ENCODE assay signal across 25 cellular contexts in genomic region chr5:1748845-1749244, GRCh38. TPM values are rescaled to one million over a fixed set of nuclear protein-coding genes. Genes with fewer than 3 reads are reported as not detected.
DNase-seq lines count a peak whose midpoint lies in the region; ATAC-seq and TF ChIP-seq lines count a peak whose summit lies in the region.
"Had no signal": no experiment of that assay in that cellular context is flagged by ENCODE, and none has a peak within 500 bp of the region (broad histone marks: within the 10 kb centered on the region; RNA-seq: fewer than 3 reads in every experiment).

No MANE protein-coding gene starts in this region.

- H3K4me3 ChIP-seq in coronary artery = no peak overlapping the region
- H3K4me3 ChIP-seq in neuronal stem cell (ENCODE audit: low read length in 2 of 2) = no peak overlapping the region
- no peak overlapping the region for H3K4me3 ChIP-seq in upper lobe of right lung
- H3K4me3 ChIP-seq: BLaER1 treated with 17β-estradiol and CSF1 and Interleukin-3, amounts not matched to agents 10 nM and 100 nM; GM12878; SK-N-MC had no signal

- H3K4ac ChIP-seq in neuronal stem cell (ENCODE audit: low read length) = no peak overlapping the region

- H3K27ac ChIP-seq in coronary artery (no peak overlapping the region), neuronal stem cell (replicated peaks; ENCODE audit: low read length) (no peak overlapping the region), upper lobe of right lung (no peak overlapping the region)
- H3K27ac ChIP-seq: BLaER1 treated with 17β-estradiol and CSF1 and Interleukin-3, amounts not matched to agents 10 nM and 100 nM; HL-60; SK-N-MC had no signal

- H3K4me2 ChIP-seq in neuronal stem cell (ENCODE audit: insufficient read depth, low read length, poor library complexity, severe bottlenecking) = no peak overlapping the region
- H3K4me2 ChIP-seq: BLaER1 treated with 17β-estradiol and CSF1 and Interleukin-3, amounts not matched to agents 10 nM and 100 nM had no signal

- H2BK120ac ChIP-seq in neuronal stem cell (ENCODE audit: low read depth, low read length) = no peak overlapping the region

- DNase-seq in Right ventricle myocardium superior (peak; percentile 20), left cardiac atrium (no peak), coronary artery (ENCODE audit: low spot score) (peak; percentile 41), neuronal stem cell (ENCODE audit: low spot score) (no peak), upper lobe of right lung (peak; percentile 21), NK-92 (lab: John Stamatoyannopoulos, UW; ENCODE audit: unreplicated experiment) (no peak)
- no peak for DNase-seq in stimulated activated CD8-positive, alpha-beta memory T cell treated with anti-CD3 and anti-CD28 coated beads, Interleukin-4, amount 100 ng/mL, for 48 hours
- no peak for DNase-seq in stimulated activated CD4-positive, alpha-beta T cell treated with anti-CD3 and anti-CD28 coated beads, Interleukin-4, amount 100 ng/mL, for 4 hours
- DNase-seq: AML-193; CD8-positive, alpha-beta T cell; EL; GDM1; NCI-H1048; NCI-H1417 treated with DMSO at 0.1 percent for 48 hours; NCI-H1694 treated with DMSO at 0.1 percent for 48 hours; NCI-H2081; NCI-H2227 treated with DMSO at 0.1 percent for 48 hours; NCI-H526 treated with DMSO at 0.1 percent for 48 hours; SIG-M5 had no signal

- WGBS in neuronal stem cell (ENCODE audit: extremely low coverage in 2 of 2, insufficient read length in 2 of 2, insufficient replicate concordance in 1 of 2), 2 donors = no CpG with 5 or more reads among the region's 19 CpGs

- H3K18ac ChIP-seq in neuronal stem cell (ENCODE audit: low read length) = no peak overlapping the region

- no peak overlapping the region for H3K14ac ChIP-seq in neuronal stem cell (ENCODE audit: low read length)

- H3K9me3 ChIP-seq in neuronal stem cell (replicated peaks in 1 of 2; ENCODE audit: control insufficient read depth in 2 of 2, insufficient read depth in 1 of 2, low read depth in 1 of 2, low read length in 2 of 2) (no peaks in the 10 kb centered on the region), upper lobe of right lung (no peaks in the 10 kb centered on the region)
- H3K9me3 ChIP-seq: BLaER1 treated with 17β-estradiol and CSF1 and Interleukin-3, amounts not matched to agents 10 nM and 100 nM; Caco-2 had no signal

- no peak overlapping the region for H4K91ac ChIP-seq in neuronal stem cell (ENCODE audit: low read depth, low read length, poor library complexity)

- no peak overlapping the region for H3K23ac ChIP-seq in neuronal stem cell (ENCODE audit: low read depth, low read length, poor library complexity)

- intact Hi-C loops in Right ventricle myocardium superior (cut with DNase I) = no loop called here
- intact Hi-C loops in left cardiac atrium (cut with DNase I) = no loop called here
- intact Hi-C loops in upper lobe of right lung (cut with DNase I) = no loop called here

- peak overlapping the region; percentile 40 for H2AK5ac ChIP-seq in neuronal stem cell (ENCODE audit: low read depth, low read length)

- H3K36me3 ChIP-seq in neuronal stem cell (replicated peaks in 1 of 2; ENCODE audit: control insufficient read depth in 2 of 2, insufficient read depth in 2 of 2, low read length in 2 of 2) = no peaks in the 10 kb centered on the region
- H3K36me3 ChIP-seq in upper lobe of right lung = no peaks in the 10 kb centered on the region
- H3K36me3 ChIP-seq: BLaER1 treated with 17β-estradiol and CSF1 and Interleukin-3, amounts not matched to agents 10 nM and 100 nM had no signal

- no peak overlapping the region for H2BK5ac ChIP-seq in neuronal stem cell (ENCODE audit: low read length)

- TF ChIP-seq CTCF in coronary artery (IDR thresholded peaks at IDR 0.05) = no peak
- no peak for TF ChIP-seq CTCF in upper lobe of right lung (IDR thresholded peaks at IDR 0.05)

- no peaks in the 10 kb centered on the region for H3K27me3 ChIP-seq in neuronal stem cell (ENCODE audit: control insufficient read depth in 3 of 3, insufficient read depth in 3 of 3, low read depth in 1 of 3, low read length in 3 of 3)
- no peaks in the 10 kb centered on the region for H3K27me3 ChIP-seq in upper lobe of right lung
- H3K27me3 ChIP-seq: BLaER1 treated with 17β-estradiol and CSF1 and Interleukin-3, amounts not matched to agents 10 nM and 100 nM had no signal

- no peak overlapping the region for H4K8ac ChIP-seq in neuronal stem cell (ENCODE audit: low read depth, low read length)

- H3K4me1 ChIP-seq in neuronal stem cell (ENCODE audit: control insufficient read depth in 2 of 2, insufficient read depth in 1 of 2, low read depth in 1 of 2, low read length in 2 of 2) (peaks cover 0 to 2% of the 10 kb centered on the region in 2 donors), upper lobe of right lung (no peaks in the 10 kb centered on the region)
- H3K4me1 ChIP-seq: Caco-2 had no signal

- H3K9ac ChIP-seq in neuronal stem cell (ENCODE audit: low read depth, low read length, poor library complexity) = peak overlapping the region; percentile 60
- H3K9ac ChIP-seq: BLaER1 treated with 17β-estradiol and CSF1 and Interleukin-3, amounts not matched to agents 10 nM and 100 nM had no signal

- H2AFZ ChIP-seq in neuronal stem cell (ENCODE audit: low read length) = no peak overlapping the region

- no peak overlapping the region for H2BK15ac ChIP-seq in neuronal stem cell (ENCODE audit: low read length)

- ATAC-seq in Right ventricle myocardium superior (ENCODE audit: poor library complexity) = no peak
- no peak for ATAC-seq in left cardiac atrium
- ATAC-seq in upper lobe of right lung = no peak
- ATAC-seq: CD8-positive, alpha-beta T cell; GM12878; Panc1 had no signal

- no peak overlapping the region for H2BK12ac ChIP-seq in neuronal stem cell (ENCODE audit: low read length)

- peaks cover 4% of the 10 kb centered on the region for H3K79me1 ChIP-seq in neuronal stem cell (ENCODE audit: low read depth, low read length)

RNA-seq across cellular contexts. Expression of gene MRPL36, which starts 50.8 kb away (rescaled TPM):
- total RNA-seq in Right ventricle myocardium superior = 65.5 TPM
- 10 to 100 TPM; 47.3 to 50.9 TPM for total RNA-seq in left cardiac atrium
- 54.5 TPM for polyA plus RNA-seq in neuronal stem cell (2013, experiment 1 of 2)
- 56.1 TPM for polyA plus RNA-seq in neuronal stem cell (2013, experiment 2 of 2)
- total RNA-seq in upper lobe of right lung = 29.4 TPM

RNA-seq across cellular contexts. Expression of gene NDUFS6, which starts 52.4 kb away (rescaled TPM):
- total RNA-seq in Right ventricle myocardium superior (126 TPM), left cardiac atrium (10 to 100 TPM; 84.2 to 86.1 TPM), upper lobe of right lung (23.5 TPM)
- 149 TPM for polyA plus RNA-seq in neuronal stem cell (2013, experiment 1 of 2)
- 147 TPM for polyA plus RNA-seq in neuronal stem cell (2013, experiment 2 of 2)

Comparison
In these comparisons a context has a peak if more than half of its experiments do, and no peak if none do; other contexts are left out.
1. DNase-seq: peak in Right ventricle myocardium superior (single experiment), coronary artery (single experiment) and upper lobe of right lung (single experiment); none in left cardiac atrium (single experiment), neuronal stem cell (single experiment), stimulated activated CD8-positive, alpha-beta memory T cell treated with anti-CD3 and anti-CD28 coated beads, Interleukin-4, amount 100 ng/mL, for 48 hours (single experiment), NK-92 (single experiment) and stimulated activated CD4-positive, alpha-beta T cell treated with anti-CD3 and anti-CD28 coated beads, Interleukin-4, amount 100 ng/mL, for 4 hours (0 of 2).